Comparison of ENCODE assay signal across 17 cellular contexts in genomic region chr10:99754670-99755069, GRCh38.
"Had no signal": no experiment of that assay in that cellular context is flagged by ENCODE, and none has a peak within 500 bp of the region (broad histone marks: within the 10 kb centered on the region; RNA-seq: fewer than 3 reads in every experiment).

No MANE protein-coding gene starts in this region.

- DNase-seq: activated CD4-positive, alpha-beta T cell treated with anti-CD3 and anti-CD28 coated beads for 4 hours; activated CD8-positive, alpha-beta memory T cell treated with anti-CD3 and anti-CD28 coated beads, Interleukin-2, amount 50 U/mL, for 48 hours; activated CD8-positive, alpha-beta T cell treated with anti-CD3 and anti-CD28 coated beads, Interleukin-2, amount 10 ng/mL, durations not matched to agents 7 days and 5 days; activated gamma-delta T cell; activated T-cell treated with anti-CD3 and anti-CD28 coated beads, Interleukin-2, amount 50 U/mL, for 72 hours; effector memory CD4-positive, alpha-beta T cell; kidney; mesendoderm; natural killer cell; stimulated activated CD4-positive, alpha-beta T cell treated with anti-CD3 and anti-CD28 coated beads, Interleukin-2, amount 100 ng/mL, for 48 hours; stimulated activated naive CD4-positive, alpha-beta T cell treated with Interleukin-2 at 50 U/mL for 16 hours; substantia nigra; uterus had no signal

- ATAC-seq: activated CD8-positive, alpha-beta T cell treated with anti-CD3 and anti-CD28 coated beads, Interleukin-2, amount 10 ng/mL, durations not matched to agents 7 days and 5 days; activated T-cell treated with anti-CD3 and anti-CD28 coated beads, Interleukin-2, amount 50 U/mL, for 72 hours; natural killer cell; WTC11 had no signal

- H2AFZ ChIP-seq: parathyroid adenoma had no signal

- H3K4me1 ChIP-seq: parathyroid adenoma, tibial nerve, uterus had no signal

- H3K4me3 ChIP-seq: tibial nerve, uterus had no signal

- H3K9ac ChIP-seq: parathyroid adenoma had no signal

- H3K27me3 ChIP-seq: neutrophil, tibial nerve, uterus had no signal

- H3K36me3 ChIP-seq: uterus had no signal

- H3K27ac ChIP-seq: neutrophil, parathyroid adenoma, tibial nerve, uterus had no signal

- H3K9me3 ChIP-seq: neutrophil, tibial nerve, uterus had no signal
